In genomic region chr13:39601636-39602035, GRCh38 we compare ENCODE assay signal across 8 cellular contexts. TPM values are rescaled to one million over a fixed set of nuclear protein-coding genes. Genes with fewer than 3 reads are reported as not detected.
DNase-seq lines count a peak whose midpoint lies in the region; ATAC-seq and TF ChIP-seq lines count a peak whose summit lies in the region.

No MANE protein-coding gene starts in this region.

- peaks cover 14% of the 10 kb centered on the region for H3K4me1 Mint-ChIP-seq in activated CD4-positive, alpha-beta memory T cell treated with anti-CD3 and anti-CD28 coated beads for 36 hours (ENCODE audit: low read depth)
- peaks cover 8 to 15% of the 10 kb centered on the region in 2 donors for H3K4me1 Mint-ChIP-seq in stimulated activated naive B cell treated with anti-CD40 and anti-IgM and Interleukin-4, amounts not matched to agents 10 μg/mL and 1 μg/mL and 100 μg/mL, for 72 hours

- CTCF ChIA-PET in SK-N-SH (lab: Yijun Ruan, JAX) = interaction anchor here (0.7 to 6.2 kb wide), 5 partner anchors 11 to 190 kb away, joined by 3 to 44 read pairs (median 5); no protein-coding TSS in a partner anchor
- CTCF ChIA-PET in activated CD4-positive, alpha-beta memory T cell treated with anti-CD3 and anti-CD28 coated beads for 36 hours (lab: Charles Lee) = interaction anchor here (0.8 to 4.5 kb wide), 2 partner anchors 11 to 15 kb away, joined by 5 to 23 read pairs; no protein-coding TSS in a partner anchor

- H2AFZ ChIP-seq in SK-N-SH (ENCODE audit: low read depth) = peak overlapping the region; percentile 98; the same call in 1 of the 2 replicates
- H2AFZ ChIP-seq in hepatocyte = peak overlapping the region; percentile 99

- H3K4me1 ChIP-seq in SK-N-SH (ENCODE audit: control insufficient read depth in 1 of 2, insufficient read depth in 2 of 2, low read depth in 1 of 2, low read length in 1 of 2) (peaks cover 10 to 14% of the 10 kb centered on the region in 2 experiments; a peak in 3 of 4 replicates), hepatocyte (ENCODE audit: insufficient read depth) (peaks cover 4% of the 10 kb centered on the region)

- H3K27me3 ChIP-seq in SK-N-SH (ENCODE audit: insufficient read depth) (no peaks in the 10 kb centered on the region), hepatocyte (peaks cover 24% of the 10 kb centered on the region)

- H3K4me2 ChIP-seq in SK-N-SH = peak overlapping the region; percentile 94
- peak overlapping the region; percentile 98 for H3K4me2 ChIP-seq in hepatocyte

- H3K4me3 Mint-ChIP-seq in activated CD4-positive, alpha-beta memory T cell treated with anti-CD3 and anti-CD28 coated beads for 36 hours = peak overlapping the region; percentile 75
- H3K4me3 Mint-ChIP-seq in stimulated activated naive B cell treated with anti-CD40 and anti-IgM and Interleukin-4, amounts not matched to agents 10 μg/mL and 1 μg/mL and 100 μg/mL, for 72 hours = peak overlapping the region; percentile 87 to 89

- no peaks in the 10 kb centered on the region for H3K9me2 ChIP-seq in SK-N-SH
- H3K9me2 ChIP-seq in hepatocyte (replicated peaks; ENCODE audit: insufficient read depth) = no peaks in the 10 kb centered on the region

- no peak overlapping the region; a peak in 1 of 4 replicates for H3K27ac ChIP-seq in SK-N-SH (ENCODE audit: low read depth in 2 of 2, low read length in 1 of 2)
- H3K27ac ChIP-seq in hepatocyte = no peak overlapping the region

- H3F3A ChIP-seq in SK-N-SH (replicated peaks; ENCODE audit: insufficient read depth) = no peaks in the 10 kb centered on the region

- no peaks in the 10 kb centered on the region for H3K9me3 ChIP-seq in SK-N-SH
- no peaks in the 10 kb centered on the region for H3K9me3 ChIP-seq in hepatocyte (ENCODE audit: low read depth)

- WGBS in SK-N-SH (ENCODE audit: low lambda C conversion rate) = 94% methylated on average over 3 of the region's 3 CpGs
- WGBS in hepatocyte (ENCODE audit: low lambda C conversion rate, missing lambda C conversion rate) = 59% methylated on average over 3 of the region's 3 CpGs

- no peaks in the 10 kb centered on the region for H3K36me3 Mint-ChIP-seq in activated CD4-positive, alpha-beta memory T cell treated with anti-CD3 and anti-CD28 coated beads for 36 hours
- no peaks in the 10 kb centered on the region for H3K36me3 Mint-ChIP-seq in stimulated activated naive B cell treated with anti-CD40 and anti-IgM and Interleukin-4, amounts not matched to agents 10 μg/mL and 1 μg/mL and 100 μg/mL, for 72 hours

- H4K20me1 ChIP-seq in SK-N-SH (ENCODE audit: insufficient read depth) (no peaks in the 10 kb centered on the region), hepatocyte (ENCODE audit: insufficient read depth, poor library complexity, severe bottlenecking) (no peaks in the 10 kb centered on the region)

- no peak for TF ChIP-seq EP300 in SK-N-SH (IDR thresholded peaks at IDR 0.05; ENCODE audit: borderline replicate concordance in 1 of 2, low read depth in 1 of 2, low read length in 1 of 2)

- no peak overlapping the region for H3K27ac Mint-ChIP-seq in activated CD4-positive, alpha-beta memory T cell treated with anti-CD3 and anti-CD28 coated beads for 36 hours
- H3K27ac Mint-ChIP-seq in stimulated activated naive B cell treated with anti-CD40 and anti-IgM and Interleukin-4, amounts not matched to agents 10 μg/mL and 1 μg/mL and 100 μg/mL, for 72 hours = no peak overlapping the region

- POLR2A ChIA-PET in SK-N-SH (lab: Yijun Ruan, JAX) = no interaction called here
- POLR2A ChIA-PET in activated CD4-positive, alpha-beta memory T cell treated with anti-CD3 and anti-CD28 coated beads for 36 hours (lab: Charles Lee) = no interaction called here

- peak overlapping the region; percentile 73; the same call in 1 of the 2 replicates for H3K9ac ChIP-seq in SK-N-SH

- H3K9me3 Mint-ChIP-seq in activated CD4-positive, alpha-beta memory T cell treated with anti-CD3 and anti-CD28 coated beads for 36 hours = no peaks in the 10 kb centered on the region
- no peaks in the 10 kb centered on the region for H3K9me3 Mint-ChIP-seq in stimulated activated naive B cell treated with anti-CD40 and anti-IgM and Interleukin-4, amounts not matched to agents 10 μg/mL and 1 μg/mL and 100 μg/mL, for 72 hours

- H3K36me3 ChIP-seq in SK-N-SH (replicated peaks in 1 of 2; ENCODE audit: control insufficient read depth in 1 of 2, insufficient read depth in 2 of 2, low read length in 1 of 2) (no peaks in the 10 kb centered on the region), hepatocyte (replicated peaks; ENCODE audit: insufficient read depth, low read depth) (no peaks in the 10 kb centered on the region)

- ATAC-seq in SK-N-SH treated with all-trans-retinoic acid at 6 μM for 48 hours = no peak
- ATAC-seq in stimulated activated naive B cell treated with anti-CD40 and anti-IgM and Interleukin-4, amounts not matched to agents 10 μg/mL and 1 μg/mL and 100 μg/mL, for 72 hours (replicated peaks) = no peak

- H3K79me2 ChIP-seq in SK-N-SH (ENCODE audit: insufficient read depth) (no peaks in the 10 kb centered on the region; the same call in 1 of the 2 replicates), hepatocyte (no peaks in the 10 kb centered on the region)

- peaks cover 35% of the 10 kb centered on the region for H3K27me3 Mint-ChIP-seq in activated CD4-positive, alpha-beta memory T cell treated with anti-CD3 and anti-CD28 coated beads for 36 hours
- peaks cover 32 to 35% of the 10 kb centered on the region in 2 donors for H3K27me3 Mint-ChIP-seq in stimulated activated naive B cell treated with anti-CD40 and anti-IgM and Interleukin-4, amounts not matched to agents 10 μg/mL and 1 μg/mL and 100 μg/mL, for 72 hours

- intact Hi-C loops in activated CD4-positive, alpha-beta memory T cell treated with anti-CD3 and anti-CD28 coated beads for 36 hours (cut with micrococcal nuclease) = loop anchor here (1.0 to 5.0 kb wide), 3 partner anchors 11 to 563 kb away; partner anchors contain the start of genes NHLRC3 and PROSER1

- TF ChIP-seq CTCF in SK-N-SH (IDR thresholded peaks at IDR 0.05) (no peak), hepatocyte (IDR thresholded peaks at IDR 0.05; ENCODE audit: poor library complexity) (no peak)

- peak overlapping the region; percentile 86 to 96; a peak in 3 of 4 replicates for H3K4me3 ChIP-seq in SK-N-SH (ENCODE audit: low read depth in 2 of 2, low read length in 1 of 2)
- no peak overlapping the region for H3K4me3 ChIP-seq in hepatocyte

- TF ChIP-seq RAD21 in SK-N-SH (IDR thresholded peaks at IDR 0.05; ENCODE audit: low read length) = no peak

- DNase-seq in SK-N-SH (no peak), hepatocyte (ENCODE audit: low spot score) (no peak), NK-92 (lab: John Stamatoyannopoulos, UW; ENCODE audit: unreplicated experiment) (no peak), NCI-H1048 (lab: John Stamatoyannopoulos, UW) (no peak), NCI-H510A (lab: John Stamatoyannopoulos, UW) (no peak)
- no peak for DNase-seq in activated CD4-positive, alpha-beta memory T cell treated with anti-CD3 and anti-CD28 coated beads for 36 hours
- no peak for DNase-seq in stimulated activated naive B cell treated with anti-CD40 and anti-IgM and Interleukin-4, amounts not matched to agents 10 μg/mL and 1 μg/mL and 100 μg/mL, for 72 hours

TF ChIP-seq in SK-N-SH, 30 proteins besides CTCF, POLR2A, EP300 and RAD21:
- TF ChIP-seq CHD2 (IDR thresholded peaks at IDR 0.05; ENCODE audit: low read length, partially characterized antibody) = no peak

TF ChIP-seq in SK-N-SH treated with all-trans-retinoic acid at 6 μM for 48 hours, 23 proteins besides CTCF, POLR2A, EP300 and RAD21 (continues in another document):
- TF ChIP-seq ARNTL (CRISPR knock-in tag; IDR thresholded peaks at IDR 0.05; ENCODE audit: borderline replicate concordance, low read depth) = no peak
- TF ChIP-seq ZNF565 (CRISPR knock-in tag; conservative IDR thresholded peaks at IDR 0.05; ENCODE audit: low read depth) = no peak
- TF ChIP-seq ZC3H10 (CRISPR knock-in tag; IDR thresholded peaks at IDR 0.05) = no peak
- TF ChIP-seq POU6F1 (CRISPR knock-in tag; IDR thresholded peaks at IDR 0.05; ENCODE audit: borderline replicate concordance, low read depth) = no peak
- TF ChIP-seq ZNF8 (CRISPR knock-in tag; IDR thresholded peaks at IDR 0.05) = no peak
- no peak for TF ChIP-seq TOX (CRISPR knock-in tag; IDR thresholded peaks at IDR 0.05; ENCODE audit: borderline replicate concordance)
- TF ChIP-seq ISL1 (CRISPR knock-in tag; IDR thresholded peaks at IDR 0.05) = no peak
- TF ChIP-seq ZNF70 (CRISPR knock-in tag; IDR thresholded peaks at IDR 0.05) = no peak
- TF ChIP-seq CSDC2 (CRISPR knock-in tag; IDR thresholded peaks at IDR 0.05) = no peak

RNA-seq across cellular contexts. Expression of gene LHFPL6, which starts 1.4 kb away (rescaled TPM):
- polyA plus RNA-seq in SK-N-SH (2012; rRNA removed) (22.2 and 25.7 TPM in 2 replicates), hepatocyte (14.1 and 17.2 TPM in 2 replicates)
- polyA plus RNA-seq in SK-N-SH (2012; cell fraction: cytosol; rRNA removed) = 27.0 and 29.2 TPM in 2 replicates
- polyA plus RNA-seq in SK-N-SH (2012; cell fraction: nucleus; rRNA removed) = 9.1 and 9.9 TPM in 2 replicates
- 1 to 10 TPM; 2.7 to 3.0 TPM for total RNA-seq in activated CD4-positive, alpha-beta memory T cell treated with anti-CD3 and anti-CD28 coated beads for 36 hours
- 7.2 and 12.1 TPM in 2 replicates for total RNA-seq in hepatocyte

RNA-seq across cellular contexts. Expression of gene COG6, which starts 53.8 kb away (rescaled TPM):
- polyA plus RNA-seq in SK-N-SH (2012; rRNA removed) (13.1 and 16.9 TPM in 2 replicates), hepatocyte (18.3 and 25.3 TPM in 2 replicates)
- 14.8 and 15.9 TPM in 2 replicates for polyA plus RNA-seq in SK-N-SH (2012; cell fraction: cytosol; rRNA removed)
- 7.9 and 16.7 TPM in 2 replicates for polyA plus RNA-seq in SK-N-SH (2012; cell fraction: nucleus; rRNA removed)
- total RNA-seq in activated CD4-positive, alpha-beta memory T cell treated with anti-CD3 and anti-CD28 coated beads for 36 hours = 10 to 100 TPM; 25.5 to 37.3 TPM
- total RNA-seq in hepatocyte = 37.0 and 37.3 TPM in 2 replicates
